ENCODE assay signal across 8 cellular contexts in the genomic region with DNA sequence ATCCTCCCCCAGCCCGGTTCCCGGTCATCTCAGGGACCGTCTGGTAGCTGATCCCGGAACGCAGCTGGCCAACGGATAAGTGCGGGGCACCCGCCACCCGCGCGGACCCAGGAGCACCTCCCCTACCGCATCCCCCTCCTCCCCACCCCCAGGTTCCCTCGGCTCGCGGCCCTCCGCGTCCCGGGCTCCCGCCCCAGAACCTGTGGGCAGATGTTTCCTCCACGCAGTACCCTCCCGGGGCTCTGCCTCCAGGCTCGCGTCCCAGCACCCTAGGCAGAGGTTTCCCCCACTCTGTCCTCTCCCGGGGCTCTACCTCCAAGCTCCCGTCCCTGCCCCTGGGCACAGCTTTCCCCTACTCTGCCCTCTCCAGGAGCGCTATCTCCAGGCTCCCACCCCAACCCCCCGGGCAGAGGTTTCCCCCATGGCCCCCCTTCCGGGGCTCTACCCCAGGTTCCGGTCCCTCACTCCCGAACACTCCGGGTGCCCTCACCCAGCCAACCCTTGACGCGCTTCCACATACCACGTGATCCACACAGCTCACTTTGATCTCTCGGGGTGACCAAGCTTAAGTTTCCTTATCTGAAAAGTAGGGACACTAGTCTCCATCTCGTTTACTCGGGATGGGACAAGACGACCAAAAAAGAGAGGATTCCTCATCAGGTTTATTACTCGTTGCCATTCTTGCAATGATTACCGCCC. TPM values are rescaled to one million over a fixed set of nuclear protein-coding genes. Genes with fewer than 3 reads are reported as not detected.
DNase-seq lines count a peak whose midpoint lies in the region; ATAC-seq, FAIRE-seq and TF ChIP-seq lines count a peak whose summit lies in the region.

A gene (minus strand): TSS at position 83 of the 699 bp plus-strand sequence. CDS start 6,105 bp downstream, outside the sequence.

- TF ChIP-seq CTCF in LNCaP clone FGC (IDR thresholded peaks at IDR 0.05; ENCODE audit: control insufficient read depth, extremely low read depth, insufficient read depth) (no peak), gastroesophageal sphincter (IDR thresholded peaks at IDR 0.05) (no peak), suprapubic skin (IDR thresholded peaks at IDR 0.05) (no peak)

- WGBS in gastroesophageal sphincter (ENCODE audit: low coverage in 1 of 2), 2 donors = 0% methylated on average over 2 to 7 of the region's 40 CpGs
- WGBS in suprapubic skin = under 1% methylated on average over 21 of the region's 40 CpGs

- peak; percentile 97 for ATAC-seq in gastroesophageal sphincter

- no peaks in the 10 kb centered on the region for H3K36me3 ChIP-seq in gastroesophageal sphincter
- no peaks in the 10 kb centered on the region for H3K36me3 ChIP-seq in suprapubic skin

- DNase-seq in ELR (ENCODE audit: low read depth) = peak; percentile 88
- DNase-seq in H54 (ENCODE audit: insufficient read length, low spot score) = peak; percentile 98
- DNase-seq in LNCaP clone FGC (ENCODE audit: low read depth) = peak; percentile 3
- peak; percentile 63 for DNase-seq in SIG-M5 (lab: John Stamatoyannopoulos, UW)
- peak; percentile 81 for DNase-seq in activated gamma-delta T cell treated with Interleukin-2 at 50 U/mL for 16 hours
- DNase-seq in nucleus accumbens (lab: John Stamatoyannopoulos, UW) = peak in 53 of 56 donors; percentile 14 to 87 (median 64)
- peak; percentile 88 to 89 for DNase-seq in suprapubic skin (ENCODE audit: low spot score in 2 of 2)

- peak; percentile 85 for FAIRE-seq in H54 (lab: Jason Lieb, UNC)

- peak within 1 kb of the TSS; percentile 66 for H3K4me3 ChIP-seq in LNCaP clone FGC (ENCODE audit: low read depth, low read length)
- peak within 1 kb of the TSS; percentile 81 to 88 for H3K4me3 ChIP-seq in gastroesophageal sphincter
- H3K4me3 ChIP-seq in suprapubic skin = peak within 1 kb of the TSS; percentile 92

- no peaks in the 10 kb centered on the region for H3K9me3 ChIP-seq in gastroesophageal sphincter
- H3K9me3 ChIP-seq in suprapubic skin = no peaks in the 10 kb centered on the region

- H3K27me3 ChIP-seq in gastroesophageal sphincter (no peaks in the 10 kb centered on the region), suprapubic skin (no peaks in the 10 kb centered on the region)

- H3K27ac ChIP-seq in gastroesophageal sphincter (peak within 1 kb of the TSS; percentile 4 to 93 (median 90)), suprapubic skin (peak within 1 kb of the TSS; percentile 86)

- TF ChIP-seq POLR2A in H54 (IDR thresholded peaks at IDR 0.05; ENCODE audit: low read depth, low read length) (peak; percentile 35; the same call in 1 of the 2 replicates), gastroesophageal sphincter (IDR thresholded peaks at IDR 0.05) (peak in 1 of 2 donors; percentile 15), suprapubic skin (IDR thresholded peaks at IDR 0.05) (no peak)

- TF ChIP-seq EP300 in gastroesophageal sphincter (IDR thresholded peaks at IDR 0.05) = no peak
- no peak for TF ChIP-seq EP300 in suprapubic skin (IDR thresholded peaks at IDR 0.05)

- H3K4me1 ChIP-seq in gastroesophageal sphincter = peaks cover 0 to 17% (median 0%) of the 10 kb centered on the region in 3 donors
- H3K4me1 ChIP-seq in suprapubic skin = peaks cover 13% of the 10 kb centered on the region

RNA-seq across cellular contexts. Expression of the gene that starts here (rescaled TPM):
- not detected for total RNA-seq in gastroesophageal sphincter
- total RNA-seq in suprapubic skin = under 1 TPM in 1 of 4 donors, not detected in 3; 0.29 TPM

Comparison
In these comparisons a context has a peak if more than half of its experiments do, and no peak if none do; other contexts are left out.
1. Peak in every context shown above with its lines: DNase-seq, ATAC-seq, H3K4me3 ChIP-seq and H3K27ac ChIP-seq.
2. Peak in ATAC-seq, H3K4me3 ChIP-seq and H3K27ac ChIP-seq in gastroesophageal sphincter; RNA of the gene not detected or under 1 TPM.
3. Peak in DNase-seq, H3K4me3 ChIP-seq and H3K27ac ChIP-seq in suprapubic skin; RNA of the gene not detected or under 1 TPM.
4. DNase-seq: peak in every context shown above with its lines; median percentile 98 in H54; 88 in suprapubic skin; 88 in ELR; 81 in activated gamma-delta T cell treated with Interleukin-2 at 50 U/mL for 16 hours; 64 in nucleus accumbens; 63 in SIG-M5; 3 in LNCaP clone FGC.